ENCODE assay signal across 25 cellular contexts in genomic region chr10:103832806-103833205, GRCh38.
"Had no signal": no experiment of that assay in that cellular context is flagged by ENCODE, and none has a peak within 500 bp of the region (broad histone marks: within the 10 kb centered on the region; RNA-seq: fewer than 3 reads in every experiment).

No MANE protein-coding gene starts in this region.

- FAIRE-seq: HTR-8/SVneo, RCC 7860 had no signal

- H3K27ac ChIP-seq: SJSA1, SK-N-MC had no signal

- H3K4me3 ChIP-seq: MG63, SJSA1, SK-N-MC had no signal

- H3K36me3 ChIP-seq: MG63, SJSA1 had no signal

- H3K27me3 ChIP-seq: MG63, SJSA1 had no signal

- DNase-seq: Karpas-422, KG1, MG63, NCI-H1092, NCI-H1105 treated with DMSO at 0.1 percent for 48 hours, NCI-H1417 treated with DMSO at 0.1 percent for 48 hours, NCI-H146, NCI-H1694 treated with DMSO at 0.1 percent for 48 hours, NCI-H1930, NCI-H2081, NCI-H2107, NCI-H2171, NCI-H226, NCI-H446, NCI-H510A, NCI-H524 treated with DMSO at 0.1 percent for 48 hours, NCI-H69, NCI-H774, Right ventricle myocardium superior, RPMI8226, SIG-M5 had no signal

- H3K9me3 ChIP-seq: SJSA1 had no signal
